ENCODE assay signal across 19 cellular contexts in the genomic region with DNA sequence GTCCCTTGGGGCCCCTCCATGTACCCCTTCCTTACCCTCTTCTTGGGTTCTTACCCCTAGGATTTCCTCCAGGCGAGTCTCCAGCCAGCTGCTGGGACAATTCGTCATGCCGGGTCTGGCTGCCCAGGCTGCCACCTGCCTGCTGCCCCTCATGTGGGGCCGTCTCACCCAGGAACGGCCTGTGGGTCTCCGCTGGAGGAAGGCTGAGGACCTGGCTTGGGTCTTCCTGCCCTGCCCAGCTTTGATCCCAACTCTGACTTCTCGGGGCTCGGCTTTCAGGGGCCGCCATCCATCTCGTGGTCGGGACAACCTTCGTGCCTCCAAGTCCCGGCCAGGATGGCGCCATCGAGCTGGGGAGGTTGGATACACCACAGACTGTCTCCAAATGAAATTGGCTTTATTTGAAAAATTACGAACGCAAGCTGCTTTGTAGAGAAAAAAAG. TPM values are rescaled to one million over a fixed set of nuclear protein-coding genes. Genes with fewer than 3 reads are reported as not detected.
"Had no signal": no experiment of that assay in that cellular context is flagged by ENCODE, and none has a peak within 500 bp of the region (broad histone marks: within the 10 kb centered on the region; RNA-seq: fewer than 3 reads in every experiment).

No MANE protein-coding gene starts in this region.

- H3K4me3 Mint-ChIP-seq: activated CD4-positive, alpha-beta T cell treated with anti-CD3 and anti-CD28 coated beads, Interleukin-2, amount 10 ng/mL, durations not matched to agents 7 days and 5 days; activated naive CD8-positive, alpha-beta T cell treated with anti-CD3 and anti-CD28 coated beads for 36 hours; effector memory CD8-positive, alpha-beta T cell; memory B cell; nephron progenitor cell had no signal

- H3K36me3 Mint-ChIP-seq: activated naive CD8-positive, alpha-beta T cell treated with anti-CD3 and anti-CD28 coated beads for 36 hours; memory B cell had no signal

- H3K36me3 ChIP-seq: left lung, suprapubic skin, upper lobe of left lung had no signal

- H3K4me1 ChIP-seq: left lung, psoas muscle, upper lobe of left lung had no signal

- H3K9me3 ChIP-seq: left lung, psoas muscle, suprapubic skin, upper lobe of left lung had no signal

- H3K27ac Mint-ChIP-seq: activated CD4-positive, alpha-beta T cell treated with anti-CD3 and anti-CD28 coated beads, Interleukin-2, amount 10 ng/mL, durations not matched to agents 7 days and 5 days; activated naive CD8-positive, alpha-beta T cell treated with anti-CD3 and anti-CD28 coated beads for 36 hours; effector memory CD8-positive, alpha-beta T cell; memory B cell; nephron progenitor cell had no signal

- H3K27me3 ChIP-seq: hepatocyte, upper lobe of left lung had no signal

- DNase-seq: activated CD4-positive, alpha-beta T cell treated with anti-CD3 and anti-CD28 coated beads, Interleukin-2, amount 10 ng/mL, durations not matched to agents 7 days and 5 days; activated CD8-positive, alpha-beta memory T cell treated with anti-CD3 and anti-CD28 coated beads for 24 hours; activated gamma-delta T cell treated with Interleukin-2 at 50 U/mL for 16 hours; activated naive CD8-positive, alpha-beta T cell treated with anti-CD3 and anti-CD28 coated beads for 36 hours; dermis blood vessel endothelial cell; effector memory CD8-positive, alpha-beta T cell; nephron progenitor cell; stimulated activated CD4-positive, alpha-beta T cell treated with anti-CD3 and anti-CD28 coated beads, Interleukin-15, amount 100 ng/mL, for 24 hours; stimulated activated CD4-positive, alpha-beta T cell treated with anti-CD3 and anti-CD28 coated beads, Interleukin-4, amount 100 ng/mL, for 24 hours; stimulated activated naive CD4-positive, alpha-beta T cell; upper lobe of left lung had no signal

- H3K4me1 Mint-ChIP-seq: activated CD4-positive, alpha-beta T cell treated with anti-CD3 and anti-CD28 coated beads, Interleukin-2, amount 10 ng/mL, durations not matched to agents 7 days and 5 days; activated naive CD8-positive, alpha-beta T cell treated with anti-CD3 and anti-CD28 coated beads for 36 hours; memory B cell had no signal

- H3K27ac ChIP-seq: epithelial cell of prostate, hepatocyte, left lung, psoas muscle, SK-N-MC, suprapubic skin, upper lobe of left lung had no signal

- H3K4me3 ChIP-seq: hepatocyte, left lung, psoas muscle, SK-N-MC, suprapubic skin, upper lobe of left lung had no signal

- H3K27me3 Mint-ChIP-seq: activated CD4-positive, alpha-beta T cell treated with anti-CD3 and anti-CD28 coated beads, Interleukin-2, amount 10 ng/mL, durations not matched to agents 7 days and 5 days; activated naive CD8-positive, alpha-beta T cell treated with anti-CD3 and anti-CD28 coated beads for 36 hours had no signal

- ATAC-seq: effector memory CD8-positive, alpha-beta T cell; left lung; psoas muscle had no signal

- H3K9me3 Mint-ChIP-seq: activated CD4-positive, alpha-beta T cell treated with anti-CD3 and anti-CD28 coated beads, Interleukin-2, amount 10 ng/mL, durations not matched to agents 7 days and 5 days; activated naive CD8-positive, alpha-beta T cell treated with anti-CD3 and anti-CD28 coated beads for 36 hours; nephron progenitor cell had no signal

RNA-seq across cellular contexts. Expression of gene HMCN2, which starts 38.1 kb away (rescaled TPM):
- total RNA-seq: activated CD4-positive, alpha-beta T cell treated with anti-CD3 and anti-CD28 coated beads, Interleukin-2, amount 10 ng/mL, durations not matched to agents 7 days and 5 days; activated naive CD8-positive, alpha-beta T cell treated with anti-CD3 and anti-CD28 coated beads for 36 hours had no signal
- polyA plus RNA-seq: keratinocyte had no signal
